Comparison of ENCODE assay signal across 8 cellular contexts in genomic region chr11:118621898-118622375, GRCh38. TPM values are rescaled to one million over a fixed set of nuclear protein-coding genes. Genes with fewer than 3 reads are reported as not detected.
DNase-seq lines count a peak whose midpoint lies in the region; ATAC-seq and TF ChIP-seq lines count a peak whose summit lies in the region.

No MANE protein-coding gene starts in this region.

- H3K4me3 ChIP-seq in heart right ventricle, result peak overlapping the region; percentile 19 to 64 (median 58)
- H3K4me3 ChIP-seq in mucosa of rectum (ENCODE audit: low read length in 2 of 2), result peak overlapping the region in 1 of 2 donors; percentile 55
- peak overlapping the region; percentile 43 to 55 for H3K4me3 ChIP-seq in vagina

- peaks cover 0 to 16% (median 0%) of the 10 kb centered on the region in 7 donors for H3K27me3 ChIP-seq in heart right ventricle
- H3K27me3 ChIP-seq in mucosa of rectum (ENCODE audit: control insufficient read depth in 2 of 2, insufficient read depth in 2 of 2, low read length in 2 of 2), result peaks cover 0 to 2% of the 10 kb centered on the region in 2 donors
- no peaks in the 10 kb centered on the region for H3K27me3 ChIP-seq in vagina

- no peak overlapping the region for H3K9ac ChIP-seq in mucosa of rectum (ENCODE audit: low read depth in 1 of 2, low read length in 2 of 2)

- DNase-seq in heart right ventricle (no peak), left ventricle myocardium superior (no peak), caudate nucleus (lab: John Stamatoyannopoulos, UW) (no peak), vagina (ENCODE audit: extremely low spot score in 2 of 2) (no peak), ecto neural progenitor cell (ENCODE audit: low spot score) (no peak), middle frontal gyrus (ENCODE audit: extremely low spot score, low spot score) (no peak), NCI-H1694 treated with DMSO at 0.1 percent for 48 hours (lab: John Stamatoyannopoulos, UW) (no peak)

- H3K9me3 ChIP-seq in heart right ventricle (no peaks in the 10 kb centered on the region), mucosa of rectum (ENCODE audit: control insufficient read depth in 2 of 2, low read length in 2 of 2) (no peaks in the 10 kb centered on the region), vagina (no peaks in the 10 kb centered on the region)

- H3K36me3 ChIP-seq in heart right ventricle (peaks cover 0 to 59% (median 35%) of the 10 kb centered on the region in 9 donors), mucosa of rectum (ENCODE audit: control insufficient read depth in 2 of 2, insufficient read depth in 2 of 2, low read length in 2 of 2) (peaks cover 5 to 9% of the 10 kb centered on the region in 2 donors), vagina (peaks cover 0 to 21% of the 10 kb centered on the region in 2 donors)

- H3K4me1 ChIP-seq in heart right ventricle (peaks cover 48 to 99% (median 73%) of the 10 kb centered on the region in 9 donors), mucosa of rectum (ENCODE audit: control insufficient read depth in 2 of 2, insufficient read depth in 2 of 2, low read length in 2 of 2) (peaks cover 20% of the 10 kb centered on the region in 2 donors), vagina (peaks cover 77% of the 10 kb centered on the region)

- WGBS in heart right ventricle, 2 donors, result 33 to 45% methylated on average over 4 of the region's 4 CpGs

- peak in 1 of 8 donors; percentile 1 for ATAC-seq in heart right ventricle
- ATAC-seq in left ventricle myocardium superior, result no peak

- H3K27ac ChIP-seq in heart right ventricle (peak overlapping the region; percentile 33 to 96 (median 90)), caudate nucleus (ENCODE audit: low read depth, low read length) (peak overlapping the region; percentile 96), mucosa of rectum (ENCODE audit: low read depth in 2 of 2, low read length in 2 of 2) (peak overlapping the region; percentile 0 to 40), vagina (peak overlapping the region; percentile 90)

- intact Hi-C loops in heart right ventricle (cut with DNase I) (no loop called here), left ventricle myocardium superior (cut with micrococcal nuclease) (no loop called here), vagina (cut with DNase I) (no loop called here)

- TF ChIP-seq POLR2A in vagina (IDR thresholded peaks at IDR 0.05), result no peak

- TF ChIP-seq CTCF in heart right ventricle (IDR thresholded peaks at IDR 0.05) (no peak), vagina (IDR thresholded peaks at IDR 0.05) (no peak)

RNA-seq across cellular contexts. Expression of gene PHLDB1, which starts 14.5 kb away (rescaled TPM):
- 100 to 1,000 TPM in 9 of 10 donors, 10 to 100 TPM in 1; 81.9 to 125 (median 114) TPM for total RNA-seq in heart right ventricle
- polyA plus RNA-seq in heart right ventricle, result 100 to 1,000 TPM in 1 of 2 donors, 10 to 100 TPM in 1; 74.9 to 259 TPM
- total RNA-seq in left ventricle myocardium superior, result 97.7 TPM
- total RNA-seq in vagina, result 119 TPM

RNA-seq across cellular contexts. Expression of gene ARCN1, which starts 49.7 kb away (rescaled TPM):
- total RNA-seq in heart right ventricle (100 to 1,000 TPM in 4 of 10 donors, 10 to 100 TPM in 6; 84.8 to 122 (median 98.3) TPM), left ventricle myocardium superior (97.1 TPM), vagina (78.6 TPM)
- 10 to 100 TPM; 48.8 to 88.1 TPM for polyA plus RNA-seq in heart right ventricle

RNA-seq across cellular contexts. Expression of gene IFT46, which starts 56.2 kb away (rescaled TPM):
- total RNA-seq in heart right ventricle (10 to 100 TPM; 14.0 to 23.4 (median 20.5) TPM), left ventricle myocardium superior (22.4 TPM), vagina (30.0 TPM)
- polyA plus RNA-seq in heart right ventricle, result 10 to 100 TPM; 22.2 to 23.0 TPM

RNA-seq across cellular contexts. Expression of gene TREH, which starts 57.5 kb away (rescaled TPM):
- total RNA-seq in heart right ventricle (under 1 TPM in 1 of 10 donors, not detected in 9; 0.11 TPM), left ventricle myocardium superior (not detected), vagina (0.25 TPM)
- polyA plus RNA-seq in heart right ventricle, result 1 to 10 TPM in 1 of 2 donors, under 1 TPM in 1; 0.83 to 4.8 TPM

Comparison
In these comparisons a context has a peak if more than half of its experiments do, and no peak if none do; other contexts are left out.
1. H3K27ac ChIP-seq: peak in every context shown above with its lines; median percentile 96 in caudate nucleus; 90 in heart right ventricle; 90 in vagina; 20 in mucosa of rectum.